ENCODE assay signal across 14 cellular contexts in the genomic region with DNA sequence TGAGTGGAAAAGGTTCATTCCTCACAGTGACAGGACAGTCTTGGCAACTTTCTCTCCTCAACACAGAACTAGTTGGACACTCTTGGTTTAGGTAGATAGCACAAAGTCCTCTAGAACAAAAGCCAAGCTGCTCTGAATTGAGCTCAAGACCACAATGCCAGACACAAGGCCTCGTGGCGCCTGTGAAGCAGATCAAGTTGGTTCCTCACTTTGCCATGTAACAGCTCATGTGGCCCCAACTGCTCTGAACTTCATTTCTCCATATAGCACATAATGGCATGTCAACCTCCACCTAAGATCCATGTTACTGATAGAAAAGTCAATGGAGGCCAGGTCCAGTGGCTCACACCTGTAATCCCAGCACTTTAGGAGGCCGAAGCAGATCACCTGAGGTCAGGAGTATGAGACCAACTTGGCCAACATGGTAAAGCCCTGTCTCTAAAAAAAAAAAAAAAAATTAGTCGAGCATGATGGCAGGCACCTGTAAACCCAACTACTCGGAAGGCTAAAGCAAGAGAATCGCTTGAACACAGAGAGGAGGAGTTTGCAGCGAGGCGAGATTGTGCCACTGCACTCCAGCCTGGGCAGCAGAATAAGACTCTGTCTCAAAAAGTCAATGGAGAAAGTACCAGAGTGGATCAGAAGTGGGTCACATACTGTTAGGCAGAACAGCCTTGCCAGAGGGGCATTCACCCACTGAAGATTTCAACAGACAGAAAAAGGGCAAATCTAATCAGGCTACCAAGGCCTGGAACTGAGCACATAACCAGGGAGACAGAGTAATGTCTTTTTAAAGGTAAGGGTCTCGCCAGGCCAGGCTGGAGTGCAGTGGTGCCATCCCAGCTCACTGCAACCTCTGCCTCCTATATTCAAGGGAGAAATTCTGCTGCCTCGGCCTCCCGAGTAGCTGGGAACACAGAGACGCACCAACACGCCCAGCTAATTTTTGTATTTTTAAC. TPM values are rescaled to one million over a fixed set of nuclear protein-coding genes. Genes with fewer than 3 reads are reported as not detected.
A peak's percentile ranks its signal among the peaks of the same experiment; 100 is the strongest.
DNase-seq lines count a peak whose midpoint lies in the region; TF ChIP-seq lines count a peak whose summit lies in the region.
"Had no signal": no experiment of that assay in that cellular context is flagged by ENCODE, and none has a peak within 500 bp of the region (broad histone marks: within the 10 kb centered on the region; RNA-seq: fewer than 3 reads in every experiment).

No MANE protein-coding gene starts in this region.

- H3K27me3 ChIP-seq in KMS-11 (ENCODE audit: insufficient read depth, low read depth) (no peaks in the 10 kb centered on the region), endodermal cell (ENCODE audit: control insufficient read depth, insufficient read depth, low read length, poor library complexity, severe bottlenecking) (no peaks in the 10 kb centered on the region)
- H3K27me3 ChIP-seq: colonic mucosa had no signal

- H3K4me1 ChIP-seq in KMS-11 (ENCODE audit: low read depth, poor library complexity, severe bottlenecking) (peaks cover 7% of the 10 kb centered on the region), endodermal cell (ENCODE audit: control insufficient read depth, insufficient read depth, low read length) (no peaks in the 10 kb centered on the region)
- H3K4me1 ChIP-seq: colonic mucosa, HAP-1 had no signal

- no peak for DNase-seq in activated CD4-positive, alpha-beta memory T cell treated with anti-CD3 and anti-CD28 coated beads for 36 hours
- no peak for DNase-seq in activated CD4-positive, alpha-beta memory T cell treated with anti-CD3 and anti-CD28 coated beads, Interleukin-2, amount 10 ng/mL, durations not matched to agents 7 days and 5 days
- DNase-seq in endodermal cell (peak; percentile 38), progenitor cell of endocrine pancreas (ENCODE audit: low spot score, unreplicated experiment) (no peak), SW480 (ENCODE audit: low spot score) (no peak), DMS153 treated with DMSO at 0.1 percent for 48 hours (lab: John Stamatoyannopoulos, UW; ENCODE audit: unreplicated experiment) (no peak), C1 segment of cervical spinal cord (lab: John Stamatoyannopoulos, UW) (no peak)
- DNase-seq: colonic mucosa, hippocampal formation, kidney, NCI-H2029 had no signal

- peak overlapping the region; percentile 39 for H3K27ac Mint-ChIP-seq in activated CD4-positive, alpha-beta memory T cell treated with anti-CD3 and anti-CD28 coated beads for 36 hours
- H3K27ac Mint-ChIP-seq in activated CD4-positive, alpha-beta memory T cell treated with anti-CD3 and anti-CD28 coated beads, Interleukin-2, amount 10 ng/mL, durations not matched to agents 7 days and 5 days, result no peak overlapping the region
- H3K27ac Mint-ChIP-seq in endodermal cell (peak overlapping the region; percentile 27), progenitor cell of endocrine pancreas (peak overlapping the region; percentile 82)

- peaks cover 45% of the 10 kb centered on the region for H3K4me1 Mint-ChIP-seq in activated CD4-positive, alpha-beta memory T cell treated with anti-CD3 and anti-CD28 coated beads for 36 hours (ENCODE audit: low read depth)
- peaks cover 53% of the 10 kb centered on the region for H3K4me1 Mint-ChIP-seq in activated CD4-positive, alpha-beta memory T cell treated with anti-CD3 and anti-CD28 coated beads, Interleukin-2, amount 10 ng/mL, durations not matched to agents 7 days and 5 days
- no peaks in the 10 kb centered on the region for H3K4me1 Mint-ChIP-seq in endodermal cell
- H3K4me1 Mint-ChIP-seq in progenitor cell of endocrine pancreas (ENCODE audit: low read depth), result no peaks in the 10 kb centered on the region
- H3K4me1 Mint-ChIP-seq: CD14-positive monocyte had no signal

- CTCF ChIA-PET in activated CD4-positive, alpha-beta memory T cell treated with anti-CD3 and anti-CD28 coated beads for 36 hours (lab: Charles Lee), result interaction anchor here (0.6 to 1.8 kb wide), 3 partner anchors 9 to 119 kb away, joined by 3 to 4 read pairs (median 3); no protein-coding TSS in a partner anchor
- CTCF ChIA-PET in activated CD4-positive, alpha-beta memory T cell treated with anti-CD3 and anti-CD28 coated beads, Interleukin-2, amount 10 ng/mL, durations not matched to agents 7 days and 5 days (lab: Charles Lee), result interaction anchor here (0.8 to 2.5 kb wide), 4 partner anchors 9 to 23 kb away, joined by 3 to 7 read pairs (median 3); no protein-coding TSS in a partner anchor

- H2AFZ ChIP-seq in KMS-11 (ENCODE audit: low read depth), result no peak overlapping the region

- peaks cover 44% of the 10 kb centered on the region for H4K20me1 ChIP-seq in KMS-11 (ENCODE audit: insufficient read depth)

- H3K4me3 Mint-ChIP-seq in activated CD4-positive, alpha-beta memory T cell treated with anti-CD3 and anti-CD28 coated beads for 36 hours, result no peak overlapping the region
- H3K4me3 Mint-ChIP-seq in activated CD4-positive, alpha-beta memory T cell treated with anti-CD3 and anti-CD28 coated beads, Interleukin-2, amount 10 ng/mL, durations not matched to agents 7 days and 5 days, result no peak overlapping the region
- H3K4me3 Mint-ChIP-seq in endodermal cell (no peak overlapping the region), progenitor cell of endocrine pancreas (ENCODE audit: low read depth) (no peak overlapping the region)
- H3K4me3 Mint-ChIP-seq: CD14-positive monocyte had no signal

- H3K4me3 ChIP-seq in KMS-11 (IDR thresholded peaks at IDR 0.05; ENCODE audit: insufficient read depth, low read depth, low read length), result no peak overlapping the region
- H3K4me3 ChIP-seq in endodermal cell (ENCODE audit: low read length), result no peak overlapping the region
- H3K4me3 ChIP-seq: colonic mucosa, HAP-1 had no signal

- POLR2A ChIA-PET in activated CD4-positive, alpha-beta memory T cell treated with anti-CD3 and anti-CD28 coated beads for 36 hours (lab: Charles Lee), result interaction anchor here (1.0 to 3.0 kb wide), 3 partner anchors 9 to 15 kb away, joined by 3 to 13 read pairs (median 3); no protein-coding TSS in a partner anchor
- POLR2A ChIA-PET in activated CD4-positive, alpha-beta memory T cell treated with anti-CD3 and anti-CD28 coated beads, Interleukin-2, amount 10 ng/mL, durations not matched to agents 7 days and 5 days (lab: Charles Lee), result interaction anchor here (0.7 to 23.9 kb wide), 7 partner anchors 10 to 230 kb away, joined by 3 to 503 read pairs (median 13); partner anchors contain the start of genes NFS1, RBM39, ROMO1 and SPAG4

- intact Hi-C loops in activated CD4-positive, alpha-beta memory T cell treated with anti-CD3 and anti-CD28 coated beads for 36 hours (cut with micrococcal nuclease), result no loop called here

- 97 to 99% methylated on average over 12 to 13 of the region's 13 CpGs for WGBS in endodermal cell (ENCODE audit: insufficient coverage in 1 of 2, insufficient read length in 1 of 2), 2 experiments

- peaks cover 97% of the 10 kb centered on the region for H3K79me2 ChIP-seq in KMS-11 (ENCODE audit: insufficient read depth, low read depth)

- H3K36me3 Mint-ChIP-seq in activated CD4-positive, alpha-beta memory T cell treated with anti-CD3 and anti-CD28 coated beads for 36 hours, result peaks cover 68% of the 10 kb centered on the region
- H3K36me3 Mint-ChIP-seq in activated CD4-positive, alpha-beta memory T cell treated with anti-CD3 and anti-CD28 coated beads, Interleukin-2, amount 10 ng/mL, durations not matched to agents 7 days and 5 days (ENCODE audit: low read depth), result peaks cover 82% of the 10 kb centered on the region
- H3K36me3 Mint-ChIP-seq in endodermal cell (ENCODE audit: low read depth) (peaks cover 82% of the 10 kb centered on the region), progenitor cell of endocrine pancreas (ENCODE audit: insufficient read depth) (peaks cover 44% of the 10 kb centered on the region)

- H3K9ac ChIP-seq in KMS-11 (no peak overlapping the region), endodermal cell (ENCODE audit: extremely low read depth, low read length, poor library complexity, severe bottlenecking) (no peak overlapping the region)

- TF ChIP-seq CTCF in KMS-11 (conservative IDR thresholded peaks at IDR 0.05; ENCODE audit: low read depth, low read length) (no peak), endodermal cell (conservative IDR thresholded peaks at IDR 0.05) (no peak), progenitor cell of endocrine pancreas (IDR thresholded peaks at IDR 0.05; ENCODE audit: unreplicated experiment) (no peak)

- H3K27ac ChIP-seq in KMS-11 (0 out of 2 replicates have a peak overlapping the region, but pooled peaks have one; percentile 2), endodermal cell (ENCODE audit: low read depth, low read length) (no peak overlapping the region)
- H3K27ac ChIP-seq: colonic mucosa had no signal

- H3K4me2 ChIP-seq in KMS-11, result no peak overlapping the region

- H3K9me3 ChIP-seq in endodermal cell (ENCODE audit: control insufficient read depth, low read length), result no peaks in the 10 kb centered on the region
- H3K9me3 ChIP-seq: colonic mucosa, HAP-1 had no signal

- no peaks in the 10 kb centered on the region for H3K9me3 Mint-ChIP-seq in activated CD4-positive, alpha-beta memory T cell treated with anti-CD3 and anti-CD28 coated beads for 36 hours
- no peaks in the 10 kb centered on the region for H3K9me3 Mint-ChIP-seq in activated CD4-positive, alpha-beta memory T cell treated with anti-CD3 and anti-CD28 coated beads, Interleukin-2, amount 10 ng/mL, durations not matched to agents 7 days and 5 days
- H3K9me3 Mint-ChIP-seq in endodermal cell, result no peaks in the 10 kb centered on the region
- H3K9me3 Mint-ChIP-seq in progenitor cell of endocrine pancreas (ENCODE audit: low read depth), result no peaks in the 10 kb centered on the region
- H3K9me3 Mint-ChIP-seq: CD14-positive monocyte had no signal

- peaks cover 72% of the 10 kb centered on the region; the same call in 1 of the 2 replicates for H3K36me3 ChIP-seq in KMS-11 (ENCODE audit: insufficient read depth)
- H3K36me3 ChIP-seq in endodermal cell (ENCODE audit: control insufficient read depth, insufficient read depth, low read length), result peaks cover 97% of the 10 kb centered on the region

- H3K27me3 Mint-ChIP-seq in activated CD4-positive, alpha-beta memory T cell treated with anti-CD3 and anti-CD28 coated beads for 36 hours, result no peaks in the 10 kb centered on the region
- no peaks in the 10 kb centered on the region for H3K27me3 Mint-ChIP-seq in activated CD4-positive, alpha-beta memory T cell treated with anti-CD3 and anti-CD28 coated beads, Interleukin-2, amount 10 ng/mL, durations not matched to agents 7 days and 5 days
- no peaks in the 10 kb centered on the region for H3K27me3 Mint-ChIP-seq in endodermal cell (ENCODE audit: insufficient read depth)
- no peaks in the 10 kb centered on the region for H3K27me3 Mint-ChIP-seq in progenitor cell of endocrine pancreas

RNA-seq across cellular contexts. Expression of gene ROMO1, which starts 21.2 kb away (rescaled TPM):
- 100 to 1,000 TPM; 141 to 142 TPM for total RNA-seq in activated CD4-positive, alpha-beta memory T cell treated with anti-CD3 and anti-CD28 coated beads for 36 hours
- total RNA-seq in activated CD4-positive, alpha-beta memory T cell treated with anti-CD3 and anti-CD28 coated beads, Interleukin-2, amount 10 ng/mL, durations not matched to agents 7 days and 5 days, result 100 to 1,000 TPM in 1 of 2 experiments, 10 to 100 TPM in 1; 98.4 to 114 TPM
- total RNA-seq in endodermal cell, result 100 to 1,000 TPM; 194 to 243 TPM
- polyA plus RNA-seq in endodermal cell (2013, experiment 1 of 2), result 207 TPM
- 196 TPM for polyA plus RNA-seq in endodermal cell (2013, experiment 2 of 2)
- 129 and 140 TPM in 2 replicates for total RNA-seq in progenitor cell of endocrine pancreas

RNA-seq across cellular contexts. Expression of gene NFS1, which starts 21.3 kb away (rescaled TPM):
- 10 to 100 TPM; 36.9 to 40.8 TPM for total RNA-seq in activated CD4-positive, alpha-beta memory T cell treated with anti-CD3 and anti-CD28 coated beads for 36 hours
- total RNA-seq in activated CD4-positive, alpha-beta memory T cell treated with anti-CD3 and anti-CD28 coated beads, Interleukin-2, amount 10 ng/mL, durations not matched to agents 7 days and 5 days, result 10 to 100 TPM; 28.3 to 30.8 TPM
- total RNA-seq in endodermal cell (10 to 100 TPM; 17.0 to 30.9 TPM), progenitor cell of endocrine pancreas (13.7 and 16.8 TPM in 2 replicates)
- 30.1 TPM for polyA plus RNA-seq in endodermal cell (2013, experiment 1 of 2)
- polyA plus RNA-seq in endodermal cell (2013, experiment 2 of 2), result 21.7 TPM

RNA-seq across cellular contexts. Expression of gene RBM39, which starts 21.6 kb away (rescaled TPM):
- 100 to 1,000 TPM; 243 to 259 TPM for total RNA-seq in activated CD4-positive, alpha-beta memory T cell treated with anti-CD3 and anti-CD28 coated beads for 36 hours
- total RNA-seq in activated CD4-positive, alpha-beta memory T cell treated with anti-CD3 and anti-CD28 coated beads, Interleukin-2, amount 10 ng/mL, durations not matched to agents 7 days and 5 days, result 100 to 1,000 TPM; 318 to 331 TPM
- total RNA-seq in endodermal cell (100 to 1,000 TPM; 276 to 332 TPM), progenitor cell of endocrine pancreas (491 and 515 TPM in 2 replicates)
- 233 TPM for polyA plus RNA-seq in endodermal cell (2013, experiment 1 of 2)
- 202 TPM for polyA plus RNA-seq in endodermal cell (2013, experiment 2 of 2)

RNA-seq across cellular contexts. Expression of gene PHF20, which starts 51.4 kb away (rescaled TPM):
- total RNA-seq in activated CD4-positive, alpha-beta memory T cell treated with anti-CD3 and anti-CD28 coated beads for 36 hours, result 10 to 100 TPM; 49.1 to 50.5 TPM
- total RNA-seq in activated CD4-positive, alpha-beta memory T cell treated with anti-CD3 and anti-CD28 coated beads, Interleukin-2, amount 10 ng/mL, durations not matched to agents 7 days and 5 days, result 10 to 100 TPM; 42.7 to 48.3 TPM
- total RNA-seq in endodermal cell (10 to 100 TPM; 68.1 to 78.8 TPM), progenitor cell of endocrine pancreas (37.1 and 42.2 TPM in 2 replicates)
- 41.6 TPM for polyA plus RNA-seq in endodermal cell (2013, experiment 1 of 2)
- polyA plus RNA-seq in endodermal cell (2013, experiment 2 of 2), result 45.6 TPM

RNA-seq across cellular contexts. Expression of gene CPNE1, which starts 55.7 kb away (rescaled TPM):
- 100 to 1,000 TPM; 242 to 253 TPM for total RNA-seq in activated CD4-positive, alpha-beta memory T cell treated with anti-CD3 and anti-CD28 coated beads for 36 hours
- 100 to 1,000 TPM; 239 to 243 TPM for total RNA-seq in activated CD4-positive, alpha-beta memory T cell treated with anti-CD3 and anti-CD28 coated beads, Interleukin-2, amount 10 ng/mL, durations not matched to agents 7 days and 5 days
- total RNA-seq in endodermal cell, result 100 to 1,000 TPM; 238 to 441 TPM
- polyA plus RNA-seq in endodermal cell (2013, experiment 1 of 2), result 343 TPM
- polyA plus RNA-seq in endodermal cell (2013, experiment 2 of 2), result 307 TPM
- 293 and 298 TPM in 2 replicates for total RNA-seq in progenitor cell of endocrine pancreas
